1 cellular context compared by ENCODE assay signal in the genomic region with DNA sequence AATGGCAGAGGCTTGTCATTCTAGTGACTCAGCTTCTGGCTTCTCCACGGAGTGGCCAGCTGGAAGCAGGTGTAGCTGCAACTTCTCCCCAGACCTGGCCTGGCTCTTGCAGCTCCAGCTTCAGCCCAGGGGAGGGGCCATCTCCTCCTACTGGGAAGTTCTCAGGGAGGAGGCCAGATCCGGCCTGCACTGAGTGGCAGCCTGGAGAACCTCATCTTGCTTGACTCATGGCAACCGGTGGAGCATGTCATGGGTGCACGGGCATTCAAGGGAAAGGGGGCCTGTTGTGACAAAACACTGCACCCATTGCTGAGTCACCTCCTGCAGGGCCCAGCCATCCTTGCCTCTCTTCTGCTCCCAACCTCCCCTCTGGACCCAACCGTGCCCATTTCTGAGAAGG.
TF ChIP-seq lines count a peak whose summit lies in the region.

No MANE protein-coding gene starts in this region.

TF ChIP-seq in HepG2, 621 proteins besides CTCF, POLR2A, EP300 and RAD21 (continued from another document):
- TF ChIP-seq, protein P1, sequence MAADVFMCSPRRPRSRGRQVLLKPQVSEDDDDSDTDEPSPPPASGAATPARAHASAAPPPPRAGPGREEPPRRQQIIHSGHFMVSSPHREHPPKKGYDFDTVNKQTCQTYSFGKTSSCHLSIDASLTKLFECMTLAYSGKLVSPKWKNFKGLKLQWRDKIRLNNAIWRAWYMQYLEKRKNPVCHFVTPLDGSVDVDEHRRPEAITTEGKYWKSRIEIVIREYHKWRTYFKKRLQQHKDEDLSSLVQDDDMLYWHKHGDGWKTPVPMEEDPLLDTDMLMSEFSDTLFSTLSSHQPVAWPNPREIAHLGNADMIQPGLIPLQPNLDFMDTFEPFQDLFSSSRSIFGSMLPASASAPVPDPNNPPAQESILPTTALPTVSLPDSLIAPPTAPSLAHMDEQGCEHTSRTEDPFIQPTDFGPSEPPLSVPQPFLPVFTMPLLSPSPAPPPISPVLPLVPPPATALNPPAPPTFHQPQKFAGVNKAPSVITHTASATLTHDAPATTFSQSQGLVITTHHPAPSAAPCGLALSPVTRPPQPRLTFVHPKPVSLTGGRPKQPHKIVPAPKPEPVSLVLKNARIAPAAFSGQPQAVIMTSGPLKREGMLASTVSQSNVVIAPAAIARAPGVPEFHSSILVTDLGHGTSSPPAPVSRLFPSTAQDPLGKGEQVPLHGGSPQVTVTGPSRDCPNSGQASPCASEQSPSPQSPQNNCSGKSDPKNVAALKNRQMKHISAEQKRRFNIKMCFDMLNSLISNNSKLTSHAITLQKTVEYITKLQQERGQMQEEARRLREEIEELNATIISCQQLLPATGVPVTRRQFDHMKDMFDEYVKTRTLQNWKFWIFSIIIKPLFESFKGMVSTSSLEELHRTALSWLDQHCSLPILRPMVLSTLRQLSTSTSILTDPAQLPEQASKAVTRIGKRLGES (CRISPR knock-in tag; IDR thresholded peaks at IDR 0.05; ENCODE audit: borderline replicate concordance): no peak
- TF ChIP-seq, protein P2, sequence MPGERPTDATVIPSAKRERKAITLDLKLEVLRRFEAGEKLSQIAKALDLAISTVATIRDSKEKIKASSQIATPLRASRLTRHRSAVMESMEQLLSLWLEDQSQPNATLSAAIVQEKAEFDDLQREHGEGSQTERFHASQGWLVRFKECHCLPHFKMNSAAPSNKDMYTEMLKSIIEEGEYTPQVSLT (CRISPR knock-in tag; IDR thresholded peaks at IDR 0.05; ENCODE audit: borderline replicate concordance, low read depth): no peak
- TF ChIP-seq, protein P3, sequence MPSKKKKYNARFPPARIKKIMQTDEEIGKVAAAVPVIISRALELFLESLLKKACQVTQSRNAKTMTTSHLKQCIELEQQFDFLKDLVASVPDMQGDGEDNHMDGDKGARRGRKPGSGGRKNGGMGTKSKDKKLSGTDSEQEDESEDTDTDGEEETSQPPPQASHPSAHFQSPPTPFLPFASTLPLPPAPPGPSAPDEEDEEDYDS (CRISPR knock-in tag; IDR thresholded peaks at IDR 0.05): no peak
- TF ChIP-seq SAP130 (CRISPR knock-in tag; IDR thresholded peaks at IDR 0.05; ENCODE audit: low read depth) (no peak), FOXC1 (CRISPR knock-in tag; IDR thresholded peaks at IDR 0.05; ENCODE audit: borderline replicate concordance) (no peak), CREM (IDR thresholded peaks at IDR 0.05) (no peak), CREM (CRISPR knock-in tag; IDR thresholded peaks at IDR 0.05) (no peak)
- TF ChIP-seq, protein P4, sequence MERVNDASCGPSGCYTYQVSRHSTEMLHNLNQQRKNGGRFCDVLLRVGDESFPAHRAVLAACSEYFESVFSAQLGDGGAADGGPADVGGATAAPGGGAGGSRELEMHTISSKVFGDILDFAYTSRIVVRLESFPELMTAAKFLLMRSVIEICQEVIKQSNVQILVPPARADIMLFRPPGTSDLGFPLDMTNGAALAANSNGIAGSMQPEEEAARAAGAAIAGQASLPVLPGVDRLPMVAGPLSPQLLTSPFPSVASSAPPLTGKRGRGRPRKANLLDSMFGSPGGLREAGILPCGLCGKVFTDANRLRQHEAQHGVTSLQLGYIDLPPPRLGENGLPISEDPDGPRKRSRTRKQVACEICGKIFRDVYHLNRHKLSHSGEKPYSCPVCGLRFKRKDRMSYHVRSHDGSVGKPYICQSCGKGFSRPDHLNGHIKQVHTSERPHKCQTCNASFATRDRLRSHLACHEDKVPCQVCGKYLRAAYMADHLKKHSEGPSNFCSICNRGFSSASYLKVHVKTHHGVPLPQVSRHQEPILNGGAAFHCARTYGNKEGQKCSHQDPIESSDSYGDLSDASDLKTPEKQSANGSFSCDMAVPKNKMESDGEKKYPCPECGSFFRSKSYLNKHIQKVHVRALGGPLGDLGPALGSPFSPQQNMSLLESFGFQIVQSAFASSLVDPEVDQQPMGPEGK (CRISPR knock-in tag; IDR thresholded peaks at IDR 0.05): no peak
